In the genomic region with DNA sequence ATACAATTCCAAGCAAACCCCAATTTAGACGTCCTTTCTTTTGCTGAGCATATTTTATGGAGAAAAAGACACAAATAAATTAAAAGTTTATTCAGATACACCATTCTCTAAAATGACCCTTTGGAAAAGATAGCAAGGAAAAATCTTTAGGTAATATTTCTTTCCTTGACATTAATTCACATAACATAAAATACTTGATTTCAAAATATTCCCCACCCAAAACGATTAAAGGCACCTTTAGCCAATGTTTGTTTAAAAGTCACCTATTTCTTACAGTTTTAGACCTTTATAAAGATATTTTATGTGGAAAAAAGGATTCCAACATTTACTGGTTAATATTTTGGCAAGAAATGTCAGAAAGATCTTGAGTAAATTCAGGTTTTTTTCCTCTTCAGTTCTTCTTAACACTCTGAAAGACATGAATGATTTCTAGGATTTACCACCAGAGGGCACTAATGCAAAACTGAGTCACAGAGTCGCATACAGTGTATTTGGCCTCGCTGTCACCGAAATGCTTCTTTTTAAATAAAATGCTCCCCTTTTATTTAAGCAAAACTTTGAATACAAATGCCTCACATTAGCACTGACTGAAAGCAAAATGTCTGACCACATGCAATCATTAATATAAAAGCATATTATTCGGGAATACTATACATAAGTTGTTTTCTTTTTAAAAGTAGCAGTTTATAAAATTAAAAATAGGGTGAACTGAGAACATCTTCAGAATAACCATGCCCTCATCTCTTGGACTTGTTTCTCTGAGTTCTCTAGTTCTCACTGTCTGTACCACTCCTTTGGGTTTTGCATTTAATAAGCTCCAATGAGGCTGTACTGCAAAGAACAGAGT, we compare ENCODE assay signal across 8 cellular contexts.
DNase-seq lines count a peak whose midpoint lies in the region; ATAC-seq and TF ChIP-seq lines count a peak whose summit lies in the region.

No MANE protein-coding gene starts in this region.

- peak overlapping the region; percentile 20 for H3K4me2 ChIP-seq in mammary epithelial cell (ENCODE audit: insufficient read depth, low read depth, low read length)

- no peak overlapping the region for H2AFZ ChIP-seq in mammary epithelial cell (ENCODE audit: low read depth, low read length)

- DNase-seq in DMS79 treated with DMSO at 0.1 percent for 48 hours (lab: John Stamatoyannopoulos, UW) (peak; percentile 34), HT1080 (ENCODE audit: low read depth) (peak; percentile 35), NOMO-1 treated with dmso at 0.1 percent for 144 hours (lab: John Stamatoyannopoulos, UW; ENCODE audit: unreplicated experiment) (peak; percentile 67), mammary epithelial cell (peak; percentile 40), left lung (no peak), upper lobe of right lung (no peak)

- H3K27me3 ChIP-seq in mammary epithelial cell (ENCODE audit: insufficient read depth, low read length) (no peaks in the 10 kb centered on the region), left lung (no peaks in the 10 kb centered on the region), upper lobe of right lung (no peaks in the 10 kb centered on the region)

- H3K9ac ChIP-seq in mammary epithelial cell (ENCODE audit: insufficient read depth, low read length) = no peak overlapping the region

- H3K9me3 ChIP-seq in mammary epithelial cell (replicated peaks; ENCODE audit: insufficient read depth, low read length) = no peaks in the 10 kb centered on the region
- no peaks in the 10 kb centered on the region for H3K9me3 ChIP-seq in left lung
- no peaks in the 10 kb centered on the region for H3K9me3 ChIP-seq in upper lobe of right lung

- no peaks in the 10 kb centered on the region for H3K79me2 ChIP-seq in mammary epithelial cell (ENCODE audit: insufficient read depth, low read length)

- no peak overlapping the region for H3K27ac ChIP-seq in mammary epithelial cell (ENCODE audit: insufficient read depth, low read depth, low read length)
- no peak overlapping the region for H3K27ac ChIP-seq in left lung
- no peak overlapping the region for H3K27ac ChIP-seq in upper lobe of right lung

- peak; percentile 74 for ATAC-seq in left lung
- ATAC-seq in upper lobe of right lung = peak; percentile 63
- ATAC-seq in HG02588 (IDR thresholded peaks at IDR 0.05; ENCODE audit: unreplicated experiment) = no peak
- ATAC-seq in HG03469 (IDR thresholded peaks at IDR 0.05; ENCODE audit: unreplicated experiment) = no peak

- in situ Hi-C loops in mammary epithelial cell (cut with MboI; ENCODE audit: low sequenced_read_pairs in 2 of 2) = no loop called here

- BruUV-seq in mammary epithelial cell (replicated peaks; lab: Mats Ljungman, UMichigan) = no TSS peak

- TF ChIP-seq CTCF in mammary epithelial cell (conservative IDR thresholded peaks at IDR 0.05 in 1 of 2, IDR thresholded peaks at IDR 0.05 in 1 of 2; ENCODE audit: extremely low read depth in 1 of 2, insufficient read depth in 1 of 2, low read depth in 1 of 2, low read length in 2 of 2) = peak; percentile 67 to 73
- peak; percentile 53 to 67 for TF ChIP-seq CTCF in left lung (IDR thresholded peaks at IDR 0.05)
- peak; percentile 75 for TF ChIP-seq CTCF in upper lobe of right lung (IDR thresholded peaks at IDR 0.05)

- no peaks in the 10 kb centered on the region for H4K20me1 ChIP-seq in mammary epithelial cell (ENCODE audit: insufficient read depth, low read length)

- intact Hi-C loops in mammary epithelial cell (cut with micrococcal nuclease) = no loop called here
- intact Hi-C loops in left lung (cut with DNase I) = no loop called here
- intact Hi-C loops in upper lobe of right lung (cut with DNase I) = no loop called here

- 42% methylated on average over 6 of the region's 6 CpGs for WGBS in mammary epithelial cell (ENCODE audit: low coverage, missing lambda C conversion rate)

- H3K4me3 ChIP-seq in mammary epithelial cell (replicated peaks in 1 of 3; ENCODE audit: insufficient read depth in 1 of 3, low read depth in 2 of 3, low read length in 3 of 3) = no peak overlapping the region
- no peak overlapping the region for H3K4me3 ChIP-seq in left lung
- H3K4me3 ChIP-seq in upper lobe of right lung = no peak overlapping the region

- H3K36me3 ChIP-seq in mammary epithelial cell (ENCODE audit: insufficient read depth, low read length) = no peaks in the 10 kb centered on the region
- H3K36me3 ChIP-seq in left lung = no peaks in the 10 kb centered on the region
- H3K36me3 ChIP-seq in upper lobe of right lung = no peaks in the 10 kb centered on the region

- dilution Hi-C loops in mammary epithelial cell (cut with HindIII; ENCODE audit: low sequenced_read_pairs) = no loop called here

- CTCF ChIA-PET in mammary epithelial cell (lab: Charles Lee; ENCODE audit: low non-redundant PET) = no interaction called here

- H3K4me1 ChIP-seq in mammary epithelial cell (ENCODE audit: insufficient read depth, low read length) (no peaks in the 10 kb centered on the region), left lung (peaks cover 0 to 3% of the 10 kb centered on the region in 2 donors), upper lobe of right lung (no peaks in the 10 kb centered on the region)

Comparison
In these comparisons a context has a peak if more than half of its experiments do, and no peak if none do; other contexts are left out.
1. DNase-seq: peak in DMS79 treated with DMSO at 0.1 percent for 48 hours (single experiment), HT1080 (single experiment), NOMO-1 treated with dmso at 0.1 percent for 144 hours (single experiment) and mammary epithelial cell (single experiment); none in left lung (0 of 2) and upper lobe of right lung (single experiment).
2. ATAC-seq: peak in left lung (single experiment) and upper lobe of right lung (single experiment); none in HG02588 (single experiment) and HG03469 (single experiment).
3. Peak in every context shown above with its lines, with median percentiles within 50 percentile points of each other: CTCF ChIP-seq.